18 cellular contexts compared by ENCODE assay signal in the genomic region with DNA sequence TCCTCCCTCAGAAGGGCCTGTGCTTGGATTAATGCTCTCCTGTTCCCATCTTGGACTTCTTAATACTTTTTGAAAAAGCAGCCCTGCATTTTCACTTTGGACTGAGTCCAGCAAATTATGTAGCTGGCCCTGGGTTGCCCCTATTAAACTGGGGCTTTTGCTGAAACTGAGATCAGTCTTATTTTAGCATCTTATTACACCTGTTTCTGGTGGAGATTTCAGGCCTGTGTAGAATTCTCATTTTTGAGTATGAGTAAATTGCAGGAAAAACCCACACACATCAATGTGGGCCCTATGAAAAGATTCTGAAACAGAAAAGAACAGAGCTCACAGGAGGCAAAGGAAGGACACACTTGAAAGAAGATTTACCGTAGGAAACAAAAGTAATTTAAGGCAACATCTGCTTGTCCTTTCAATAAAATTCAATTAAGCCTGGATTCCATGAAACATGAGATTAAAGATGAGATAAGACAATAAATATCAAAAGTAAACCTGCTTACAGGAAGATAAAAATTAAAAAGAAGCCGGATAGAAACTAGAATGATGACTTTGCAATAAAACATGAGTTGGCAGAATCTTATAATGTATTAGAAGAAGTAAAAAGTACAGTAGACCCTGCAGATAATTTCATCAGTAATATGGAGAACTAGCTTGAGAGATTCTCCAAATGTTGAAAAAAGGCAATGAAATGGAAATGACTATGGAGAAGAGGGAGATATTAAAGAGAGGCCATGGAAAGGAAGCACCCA.
A peak's percentile ranks its signal among the peaks of the same experiment; 100 is the strongest.
DNase-seq lines count a peak whose midpoint lies in the region; ATAC-seq and TF ChIP-seq lines count a peak whose summit lies in the region.
"Had no signal": no experiment of that assay in that cellular context is flagged by ENCODE, and none has a peak within 500 bp of the region (broad histone marks: within the 10 kb centered on the region; RNA-seq: fewer than 3 reads in every experiment).

No MANE protein-coding gene starts in this region.

- TF ChIP-seq CTCF in GM06990 (IDR thresholded peaks at IDR 0.05; ENCODE audit: insufficient read depth, low read length, poor library complexity, severe bottlenecking), result no peak
- no peak for TF ChIP-seq CTCF in colonic mucosa (IDR thresholded peaks at IDR 0.05)
- no peak for TF ChIP-seq CTCF in mucosa of descending colon (IDR thresholded peaks at IDR 0.05)

- H3K4me3 ChIP-seq in GM06990 (replicated peaks; ENCODE audit: low read depth, low read length) (peak overlapping the region; percentile 45; the same call in 1 of the 2 replicates), HAP-1 (no peak overlapping the region), colonic mucosa (no peak overlapping the region), mucosa of descending colon (no peak overlapping the region)
- H3K4me3 ChIP-seq: adrenal gland, tibial nerve had no signal

- intact Hi-C loops in colonic mucosa (cut with DNase I) (no loop called here), mucosa of descending colon (cut with DNase I, micrococcal nuclease) (no loop called here)

- H3K27ac ChIP-seq in colonic mucosa, result no peak overlapping the region
- H3K27ac ChIP-seq: adrenal gland, tibial nerve had no signal

- H3K36me3 ChIP-seq in GM06990 (ENCODE audit: control insufficient read depth, insufficient read depth, low read length) (no peaks in the 10 kb centered on the region), HAP-1 (replicated peaks) (no peaks in the 10 kb centered on the region), colonic mucosa (no peaks in the 10 kb centered on the region), mucosa of descending colon (ENCODE audit: low read depth) (no peaks in the 10 kb centered on the region)
- H3K36me3 ChIP-seq: adrenal gland, tibial nerve had no signal

- H3K9ac ChIP-seq in colonic mucosa (ENCODE audit: low read depth in 2 of 2, low read length in 2 of 2), result no peak overlapping the region

- H3K9me3 ChIP-seq in HAP-1 (no peaks in the 10 kb centered on the region), colonic mucosa (no peaks in the 10 kb centered on the region), mucosa of descending colon (no peaks in the 10 kb centered on the region)
- H3K9me3 ChIP-seq: adrenal gland, tibial nerve had no signal

- no peaks in the 10 kb centered on the region for H3K4me1 ChIP-seq in HAP-1
- no peaks in the 10 kb centered on the region for H3K4me1 ChIP-seq in colonic mucosa
- H3K4me1 ChIP-seq in mucosa of descending colon (ENCODE audit: low read depth), result no peaks in the 10 kb centered on the region
- H3K4me1 ChIP-seq: adrenal gland, tibial nerve had no signal

- ATAC-seq in GM19351 (IDR thresholded peaks at IDR 0.05; ENCODE audit: unreplicated experiment) (peak; percentile 40), HG02642 (IDR thresholded peaks at IDR 0.05; ENCODE audit: poor library complexity, unreplicated experiment) (peak; percentile 47), HG03558 (IDR thresholded peaks at IDR 0.05; ENCODE audit: extremely low read depth, unreplicated experiment) (peak; percentile 33), mucosa of descending colon (no peak)
- ATAC-seq: activated CD4-positive, CD25-positive, alpha-beta regulatory T cell treated with anti-CD3 and anti-CD28 coated beads, Interleukin-2, amount 50 U/mL, for 24 hours; left cardiac atrium had no signal

- peak; percentile 49 for DNase-seq in GM06990 (ENCODE audit: extremely low read depth, insufficient read length)
- DNase-seq in HAP-1 (ENCODE audit: low spot score in 2 of 2), result no peak
- no peak for DNase-seq in colonic mucosa
- DNase-seq in NCI-H748 (lab: John Stamatoyannopoulos, UW; ENCODE audit: unreplicated experiment), result no peak
- DNase-seq in mucosa of descending colon, result no peak
- DNase-seq: ACHN; adrenal gland; GDM1; left cardiac atrium; naive B cell; OCI-M1; stimulated activated CD4-positive, alpha-beta T cell treated with anti-CD3 and anti-CD28 coated beads, Interleukin-1b, Interleukin-23, amount 100 ng/mL, for 48 hours; SW 1271 had no signal

- H3K27me3 ChIP-seq in GM06990 (replicated peaks; ENCODE audit: control insufficient read depth, insufficient read depth, low read length) (no peaks in the 10 kb centered on the region), HAP-1 (ENCODE audit: low read depth) (no peaks in the 10 kb centered on the region), colonic mucosa (no peaks in the 10 kb centered on the region)
- H3K27me3 ChIP-seq: adrenal gland, tibial nerve had no signal

- in situ Hi-C loops in HAP-1 (cut with MboI; ENCODE audit: low sequenced_read_pairs), result no loop called here
